ENCODE assay signal across 1 cellular context in genomic region chr1:236760986-236761385, GRCh38.
TF ChIP-seq lines count a peak whose summit lies in the region.

No MANE protein-coding gene starts in this region.

TF ChIP-seq in K562, 482 proteins besides CTCF, POLR2A, EP300 and RAD21 (continued from another document):
- no peak for TF ChIP-seq PBX2 (CRISPR knock-in tag; IDR thresholded peaks at IDR 0.05; ENCODE audit: low read depth)
- 0 out of 2 replicates have a peak, but pooled peaks have one; percentile 7 for TF ChIP-seq PBX2 (tag; conservative IDR thresholded peaks at IDR 0.05; ENCODE audit: low read depth)
